Comparison of ENCODE assay signal across 8 cellular contexts in the genomic region with DNA sequence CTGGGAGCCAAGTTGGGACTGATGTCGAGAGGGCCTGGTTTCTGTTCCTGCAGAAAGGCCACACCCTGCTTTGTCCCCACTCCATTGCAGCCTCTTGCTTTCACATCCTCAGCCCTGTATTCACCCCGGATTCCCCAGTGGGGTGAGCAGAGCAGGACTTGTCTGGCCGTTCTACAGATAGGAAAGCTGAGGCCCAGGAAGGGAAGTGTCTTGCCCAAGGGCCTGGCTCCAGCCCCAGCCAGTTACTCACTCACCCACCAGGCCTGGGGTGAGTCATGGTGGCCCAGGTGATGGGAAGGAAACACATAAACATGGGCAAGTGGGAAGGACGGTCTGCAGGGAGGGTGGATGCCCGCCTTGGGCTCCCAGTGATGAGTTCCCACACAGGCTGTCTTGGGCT. TPM values are rescaled to one million over a fixed set of nuclear protein-coding genes. Genes with fewer than 3 reads are reported as not detected.
DNase-seq lines count a peak whose midpoint lies in the region; ATAC-seq and TF ChIP-seq lines count a peak whose summit lies in the region.

No MANE protein-coding gene starts in this region.

- ATAC-seq in gastroesophageal sphincter = peak; percentile 32
- ATAC-seq in activated CD8-positive, alpha-beta T cell treated with anti-CD3 and anti-CD28 coated beads for 36 hours = no peak

- no peaks in the 10 kb centered on the region for H3K27me3 Mint-ChIP-seq in chondrocyte (ENCODE audit: low read depth)
- peaks cover 3% of the 10 kb centered on the region for H3K27me3 Mint-ChIP-seq in type B pancreatic cell
- H3K27me3 Mint-ChIP-seq in activated CD8-positive, alpha-beta T cell treated with anti-CD3 and anti-CD28 coated beads for 36 hours = no peaks in the 10 kb centered on the region

- H3K4me3 Mint-ChIP-seq in chondrocyte (ENCODE audit: unreplicated experiment) = no peak overlapping the region
- no peak overlapping the region for H3K4me3 Mint-ChIP-seq in type B pancreatic cell
- H3K4me3 Mint-ChIP-seq in activated CD8-positive, alpha-beta T cell treated with anti-CD3 and anti-CD28 coated beads for 36 hours = no peak overlapping the region

- H3K4me1 ChIP-seq in gastroesophageal sphincter = peaks cover 0 to 15% (median 0%) of the 10 kb centered on the region in 3 donors

- no peak for TF ChIP-seq EP300 in gastroesophageal sphincter (IDR thresholded peaks at IDR 0.05)

- CTCF ChIA-PET in activated CD8-positive, alpha-beta T cell treated with anti-CD3 and anti-CD28 coated beads for 36 hours (lab: Charles Lee) = no interaction called here

- 17 to 20% methylated on average over 1 to 2 of the region's 5 CpGs for WGBS in gastroesophageal sphincter (ENCODE audit: low coverage in 1 of 2), 2 donors

- H3K36me3 Mint-ChIP-seq in chondrocyte (ENCODE audit: low read depth) (no peaks in the 10 kb centered on the region), type B pancreatic cell (no peaks in the 10 kb centered on the region)
- H3K36me3 Mint-ChIP-seq in activated CD8-positive, alpha-beta T cell treated with anti-CD3 and anti-CD28 coated beads for 36 hours (ENCODE audit: low read depth) = no peaks in the 10 kb centered on the region

- TF ChIP-seq CTCF in gastroesophageal sphincter (IDR thresholded peaks at IDR 0.05) = no peak
- no peak for TF ChIP-seq CTCF in chondrocyte (IDR thresholded peaks at IDR 0.05)
- no peak for TF ChIP-seq CTCF in type B pancreatic cell (conservative IDR thresholded peaks at IDR 0.05)
- TF ChIP-seq CTCF in activated CD8-positive, alpha-beta T cell treated with anti-CD3 and anti-CD28 coated beads for 36 hours (IDR thresholded peaks at IDR 0.05) = no peak

- no peaks in the 10 kb centered on the region for H3K36me3 ChIP-seq in gastroesophageal sphincter

- no peaks in the 10 kb centered on the region for H3K9me3 ChIP-seq in gastroesophageal sphincter

- H3K4me3 ChIP-seq in gastroesophageal sphincter = no peak overlapping the region

- intact Hi-C loops in activated CD8-positive, alpha-beta T cell treated with anti-CD3 and anti-CD28 coated beads for 36 hours (cut with micrococcal nuclease) = no loop called here

- TF ChIP-seq POLR2A in gastroesophageal sphincter (IDR thresholded peaks at IDR 0.05) = no peak

- DNase-seq in AG08396 (ENCODE audit: low spot score) = peak; percentile 86
- peak; percentile 55 for DNase-seq in GOT3 (lab: John Stamatoyannopoulos, UW)
- peak; percentile 88 for DNase-seq in SIG-M5 treated with dmso at 0.1 percent for 504 hours (lab: John Stamatoyannopoulos, UW; ENCODE audit: unreplicated experiment)
- DNase-seq in chondrocyte (ENCODE audit: low spot score) = no peak
- no peak for DNase-seq in type B pancreatic cell (ENCODE audit: extremely low spot score, unreplicated experiment)
- no peak for DNase-seq in activated CD8-positive, alpha-beta T cell treated with anti-CD3 and anti-CD28 coated beads for 36 hours
- no peak for DNase-seq in NCI-H1417 (lab: John Stamatoyannopoulos, UW)

- H3K9me3 Mint-ChIP-seq in chondrocyte (ENCODE audit: low read depth) (no peaks in the 10 kb centered on the region), type B pancreatic cell (no peaks in the 10 kb centered on the region)
- no peaks in the 10 kb centered on the region for H3K9me3 Mint-ChIP-seq in activated CD8-positive, alpha-beta T cell treated with anti-CD3 and anti-CD28 coated beads for 36 hours

- no peak overlapping the region for H3K27ac ChIP-seq in gastroesophageal sphincter

- POLR2A ChIA-PET in activated CD8-positive, alpha-beta T cell treated with anti-CD3 and anti-CD28 coated beads for 36 hours (lab: Charles Lee) = interaction anchor here (1.6 kb wide), 1 partner anchor 67 kb away, joined by 5 read pairs; a partner anchor contains a TSS

- H3K27me3 ChIP-seq in gastroesophageal sphincter = no peaks in the 10 kb centered on the region

- no peak overlapping the region for H3K27ac Mint-ChIP-seq in chondrocyte (ENCODE audit: unreplicated experiment)
- H3K27ac Mint-ChIP-seq in type B pancreatic cell = no peak overlapping the region
- no peak overlapping the region for H3K27ac Mint-ChIP-seq in activated CD8-positive, alpha-beta T cell treated with anti-CD3 and anti-CD28 coated beads for 36 hours

- H3K4me1 Mint-ChIP-seq in chondrocyte (ENCODE audit: low read depth) (peaks cover 12% of the 10 kb centered on the region), type B pancreatic cell (ENCODE audit: unreplicated experiment) (peaks cover 13% of the 10 kb centered on the region)
- H3K4me1 Mint-ChIP-seq in activated CD8-positive, alpha-beta T cell treated with anti-CD3 and anti-CD28 coated beads for 36 hours (ENCODE audit: low read depth) = peaks cover 5% of the 10 kb centered on the region

RNA-seq across cellular contexts. Expression of a gene that starts 6.1 kb away (rescaled TPM):
- total RNA-seq in gastroesophageal sphincter (10 to 100 TPM; 10.2 to 18.1 (median 14.7) TPM), chondrocyte (32.5 to 33.6 TPM (median 33.3 TPM) in 3 replicates), type B pancreatic cell (ENCODE audit: low replicate concordance) (11.9 and 25.9 TPM in 2 replicates)
- total RNA-seq in activated CD8-positive, alpha-beta T cell treated with anti-CD3 and anti-CD28 coated beads for 36 hours = 10 to 100 TPM; 19.6 to 21.6 TPM

Comparison
In these comparisons a context has a peak if more than half of its experiments do, and no peak if none do; other contexts are left out.
1. DNase-seq: peak in AG08396 (single experiment), GOT3 (single experiment) and SIG-M5 treated with dmso at 0.1 percent for 504 hours (single experiment); none in chondrocyte (single experiment), type B pancreatic cell (single experiment), activated CD8-positive, alpha-beta T cell treated with anti-CD3 and anti-CD28 coated beads for 36 hours (single experiment) and NCI-H1417 (0 of 3).